8 cellular contexts compared by ENCODE assay signal in the genomic region with DNA sequence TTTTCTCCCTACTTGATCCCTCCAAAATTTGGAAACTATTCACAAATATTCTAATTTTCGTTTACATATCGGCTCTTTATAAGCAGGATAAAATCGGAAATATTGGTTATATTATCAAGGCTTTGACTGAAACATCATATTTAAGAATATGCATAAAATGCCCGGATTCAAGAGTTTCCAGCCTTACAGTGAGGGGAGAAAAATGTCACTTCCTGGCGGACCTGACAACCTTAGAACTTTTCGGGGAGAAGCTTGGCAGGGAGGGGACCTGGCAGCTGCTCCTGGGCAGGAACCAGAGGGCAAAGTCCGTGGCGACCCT. TPM values are rescaled to one million over a fixed set of nuclear protein-coding genes. Genes with fewer than 3 reads are reported as not detected.
DNase-seq lines count a peak whose midpoint lies in the region; ATAC-seq and TF ChIP-seq lines count a peak whose summit lies in the region.

No MANE protein-coding gene starts in this region.

- TF ChIP-seq POLR2A in lower leg skin (IDR thresholded peaks at IDR 0.05) (no peak), vagina (IDR thresholded peaks at IDR 0.05) (no peak)

- H3K27me3 Mint-ChIP-seq in activated naive CD8-positive, alpha-beta T cell treated with anti-CD3 and anti-CD28 coated beads for 36 hours: peaks cover 24% of the 10 kb centered on the region

- no peaks in the 10 kb centered on the region for H4K20me1 ChIP-seq in BLaER1 treated with 17β-estradiol and CSF1 and Interleukin-3, amounts not matched to agents 10 nM and 100 nM

- peaks cover 8 to 37% (median 29%) of the 10 kb centered on the region in 11 experiments for H3K27me3 ChIP-seq in BLaER1 treated with 17β-estradiol and CSF1 and Interleukin-3, amounts not matched to agents 10 nM and 100 nM
- no peaks in the 10 kb centered on the region for H3K27me3 ChIP-seq in vagina

- H3K4me1 ChIP-seq in BLaER1 treated with 17β-estradiol and CSF1 and Interleukin-3, amounts not matched to agents 10 nM and 100 nM: peaks cover 0 to 22% (median 10%) of the 10 kb centered on the region in 10 experiments; a peak in 13 of 20 replicates
- peaks cover 14% of the 10 kb centered on the region for H3K4me1 ChIP-seq in vagina

- TF ChIP-seq CTCF in lower leg skin (IDR thresholded peaks at IDR 0.05): no peak
- no peak for TF ChIP-seq CTCF in vagina (IDR thresholded peaks at IDR 0.05)

- H3K9me3 ChIP-seq in BLaER1 treated with 17β-estradiol and CSF1 and Interleukin-3, amounts not matched to agents 10 nM and 100 nM (replicated peaks in 1 of 11): no peaks in the 10 kb centered on the region
- H3K9me3 ChIP-seq in vagina: no peaks in the 10 kb centered on the region

- no peaks in the 10 kb centered on the region for H3K36me3 ChIP-seq in BLaER1 treated with 17β-estradiol and CSF1 and Interleukin-3, amounts not matched to agents 10 nM and 100 nM
- no peaks in the 10 kb centered on the region for H3K36me3 ChIP-seq in vagina

- peaks cover 1% of the 10 kb centered on the region for H3K36me3 Mint-ChIP-seq in activated naive CD8-positive, alpha-beta T cell treated with anti-CD3 and anti-CD28 coated beads for 36 hours

- no peak overlapping the region for H3K27ac Mint-ChIP-seq in activated naive CD8-positive, alpha-beta T cell treated with anti-CD3 and anti-CD28 coated beads for 36 hours

- peak overlapping the region; percentile 63 to 77 (median 69) for H3K4me3 ChIP-seq in BLaER1 treated with 17β-estradiol and CSF1 and Interleukin-3, amounts not matched to agents 10 nM and 100 nM
- peak overlapping the region; percentile 48 for H3K4me3 ChIP-seq in lower leg skin (ENCODE audit: low read depth, poor library complexity, severe bottlenecking)
- peak overlapping the region; percentile 46 to 58 for H3K4me3 ChIP-seq in vagina

- peak overlapping the region; percentile 79 to 96 (median 92) for H3K4me2 ChIP-seq in BLaER1 treated with 17β-estradiol and CSF1 and Interleukin-3, amounts not matched to agents 10 nM and 100 nM

- peaks cover 7% of the 10 kb centered on the region for H3K4me1 Mint-ChIP-seq in activated naive CD8-positive, alpha-beta T cell treated with anti-CD3 and anti-CD28 coated beads for 36 hours

- ATAC-seq in HG02678 (IDR thresholded peaks at IDR 0.05; ENCODE audit: unreplicated experiment): peak; percentile 20

- H3K9ac ChIP-seq in BLaER1 treated with 17β-estradiol and CSF1 and Interleukin-3, amounts not matched to agents 10 nM and 100 nM: peak overlapping the region; percentile 58 to 85 (median 78)

- peak overlapping the region; percentile 71 for H3K4me3 Mint-ChIP-seq in activated naive CD8-positive, alpha-beta T cell treated with anti-CD3 and anti-CD28 coated beads for 36 hours

- intact Hi-C loops in lower leg skin (cut with DNase I; ENCODE audit: low total_unique reads) (loop anchor here (10.0 kb wide), 1 partner anchor 52 kb away; no protein-coding TSS in a partner anchor), vagina (cut with DNase I) (no loop called here)

- 5 to 6% methylated on average over 8 of the region's 8 CpGs for WGBS in lower leg skin, 2 donors

- no peak for DNase-seq in activated naive CD8-positive, alpha-beta T cell treated with anti-CD3 and anti-CD28 coated beads for 36 hours
- DNase-seq in lower leg skin (ENCODE audit: low spot score in 2 of 2) (no peak), vagina (ENCODE audit: extremely low spot score in 2 of 2) (no peak), DMS153 (lab: John Stamatoyannopoulos, UW) (no peak), ecto neural progenitor cell (ENCODE audit: low spot score) (no peak), NCI-H1694 (lab: John Stamatoyannopoulos, UW) (no peak)

- H3K27ac ChIP-seq in BLaER1 treated with 17β-estradiol and CSF1 and Interleukin-3, amounts not matched to agents 10 nM and 100 nM: peak overlapping the region; percentile 19 to 78 (median 51); a peak in 18 of 22 replicates
- peak overlapping the region; percentile 34 for H3K27ac ChIP-seq in vagina

- H3K9me3 Mint-ChIP-seq in activated naive CD8-positive, alpha-beta T cell treated with anti-CD3 and anti-CD28 coated beads for 36 hours: peaks cover 1% of the 10 kb centered on the region

RNA-seq across cellular contexts. Expression of gene ACSM6, which starts 10.9 kb away (rescaled TPM):
- not detected for total RNA-seq in activated naive CD8-positive, alpha-beta T cell treated with anti-CD3 and anti-CD28 coated beads for 36 hours
- total RNA-seq in lower leg skin (1 to 10 TPM in 3 of 4 donors, under 1 TPM in 1; 0.95 to 7.7 (median 2.7) TPM), vagina (not detected)
